ENCODE assay signal across 9 cellular contexts in genomic region chr7:76153576-76154230, GRCh38. TPM values are rescaled to one million over a fixed set of nuclear protein-coding genes. Genes with fewer than 3 reads are reported as not detected.
A peak's percentile ranks its signal among the peaks of the same experiment; 100 is the strongest.
DNase-seq lines count a peak whose midpoint lies in the region; ATAC-seq, FAIRE-seq and TF ChIP-seq lines count a peak whose summit lies in the region.
"Not testable (repeated sequence)": the region's sequence is repeated elsewhere in the genome, so short reads cannot be mapped to it uniquely, and the experiment has no call there.
"Had no signal": no experiment of that assay in that cellular context is flagged by ENCODE, and none has a peak within 500 bp of the region (broad histone marks: within the 10 kb centered on the region; RNA-seq: fewer than 3 reads in every experiment).

No MANE protein-coding gene starts in this region.

- CTCF ChIA-PET in CD4-positive, alpha-beta memory T cell (lab: Charles Lee; ENCODE audit: partially characterized antibody) = interaction anchor here (1.7 kb wide), 1 partner anchor 13 kb away, joined by 4 read pairs; no protein-coding TSS in a partner anchor
- CTCF ChIA-PET in T-cell (lab: Charles Lee); K562 (lab: Yijun Ruan, JAX; ENCODE audit: low intra/inter-chr PET ratio): not testable (repeated sequence)
- CTCF ChIA-PET in activated CD8-positive, alpha-beta T cell treated with anti-CD3 and anti-CD28 coated beads for 36 hours (lab: Charles Lee) = interaction anchor here (1.8 kb wide), 1 partner anchor 161 kb away, joined by 6 read pairs; no protein-coding TSS in a partner anchor

- intact Hi-C loops in CD4-positive, alpha-beta memory T cell (cut with micrococcal nuclease); activated CD8-positive, alpha-beta T cell treated with anti-CD3 and anti-CD28 coated beads for 36 hours (cut with micrococcal nuclease); K562 (cut with micrococcal nuclease): not testable (repeated sequence)

- H3K9me3 ChIP-seq in CD4-positive, alpha-beta memory T cell (ENCODE audit: control insufficient read depth in 1 of 2, low read length in 2 of 2); K562 (replicated peaks; ENCODE audit: control insufficient read depth, insufficient read depth, low read depth, low read length): not testable (repeated sequence)

- not testable (repeated sequence) for H3K36me3 Mint-ChIP-seq in CD4-positive, alpha-beta memory T cell; T-cell; activated CD8-positive, alpha-beta T cell treated with anti-CD3 and anti-CD28 coated beads for 36 hours (ENCODE audit: low read depth); activated naive CD4-positive, alpha-beta T cell treated with anti-CD3 and anti-CD28 coated beads, Interleukin-2, amount 50 U/mL, for 24 hours; naive thymus-derived CD8-positive, alpha-beta T cell

- H3K79me2 ChIP-seq in K562 (ENCODE audit: control insufficient read depth, insufficient read depth, low read length) = not testable (repeated sequence)

- FAIRE-seq in K562 (lab: Jason Lieb, UNC) = peak; percentile 44

- H3K27me3 Mint-ChIP-seq in CD4-positive, alpha-beta memory T cell; T-cell; activated CD8-positive, alpha-beta T cell treated with anti-CD3 and anti-CD28 coated beads for 36 hours; activated naive CD4-positive, alpha-beta T cell treated with anti-CD3 and anti-CD28 coated beads, Interleukin-2, amount 50 U/mL, for 24 hours; naive thymus-derived CD8-positive, alpha-beta T cell: not testable (repeated sequence)

- H2AFZ ChIP-seq in K562 (ENCODE audit: low read depth, low read length) = peak overlapping the region; percentile 49; the same call in 1 of the 2 replicates

- H3K9ac ChIP-seq in K562 (ENCODE audit: insufficient read depth in 1 of 2, low read depth in 2 of 2, low read length in 2 of 2) = not testable (repeated sequence)

- peaks cover 17% of the 10 kb centered on the region for H3K4me1 ChIP-seq in CD4-positive, alpha-beta memory T cell (ENCODE audit: insufficient read depth, low read length)
- H3K4me1 ChIP-seq in K562 (replicated peaks in 1 of 2; ENCODE audit: control insufficient read depth in 2 of 2, insufficient read depth in 2 of 2, low read length in 2 of 2) = not testable (repeated sequence)

- H3K4me1 Mint-ChIP-seq in CD4-positive, alpha-beta memory T cell = peaks cover 13 to 20% (median 16%) of the 10 kb centered on the region in 4 donors
- H3K4me1 Mint-ChIP-seq in T-cell = peaks cover 21 to 44% (median 29%) of the 10 kb centered on the region in 3 donors
- H3K4me1 Mint-ChIP-seq in activated CD8-positive, alpha-beta T cell treated with anti-CD3 and anti-CD28 coated beads for 36 hours (ENCODE audit: low read depth) = peaks cover 12% of the 10 kb centered on the region
- peaks cover 39% of the 10 kb centered on the region for H3K4me1 Mint-ChIP-seq in activated naive CD4-positive, alpha-beta T cell treated with anti-CD3 and anti-CD28 coated beads, Interleukin-2, amount 50 U/mL, for 24 hours
- peaks cover 12 to 38% (median 27%) of the 10 kb centered on the region in 4 donors for H3K4me1 Mint-ChIP-seq in naive thymus-derived CD8-positive, alpha-beta T cell

- not testable (repeated sequence) for H3K36me3 ChIP-seq in CD4-positive, alpha-beta memory T cell (ENCODE audit: insufficient read depth, low read length); K562 (ENCODE audit: control insufficient read depth, insufficient read depth, low read length)

- 14% methylated on average over 5 of the region's 5 CpGs for WGBS in K562 (ENCODE audit: insufficient coverage, low coverage, missing lambda C conversion rate)

- H3K27ac ChIP-seq in CD4-positive, alpha-beta memory T cell (ENCODE audit: low read depth, low read length); K562 (ENCODE audit: extremely low read depth, low read depth, low read length): not testable (repeated sequence)

- not testable (repeated sequence) for BruUV-seq in K562 (replicated peaks; lab: Mats Ljungman, UMichigan)

- in situ Hi-C loops in K562 (cut with MboI) = not testable (repeated sequence)

- not testable (repeated sequence) for H3K4me2 ChIP-seq in K562 (ENCODE audit: insufficient read depth, low read length)

- not testable (repeated sequence) for TF ChIP-seq RAD21 in K562 (CRISPR knock-in tag; conservative IDR thresholded peaks at IDR 0.05 in 1 of 2, IDR thresholded peaks at IDR 0.05 in 1 of 2)

- peak; percentile 57 to 94 (median 68) for ATAC-seq in T-cell (replicated peaks in 1 of 4)
- ATAC-seq in activated CD8-positive, alpha-beta T cell treated with anti-CD3 and anti-CD28 coated beads for 36 hours = not testable (repeated sequence)
- ATAC-seq in K562 = peak; percentile 43
- ATAC-seq in naive thymus-derived CD8-positive, alpha-beta T cell = peak; percentile 67 to 84

- H4K20me1 ChIP-seq in K562 (replicated peaks; ENCODE audit: control insufficient read depth, insufficient read depth, low read length) = not testable (repeated sequence)

- not testable (repeated sequence) for TF ChIP-seq EP300 in K562 (IDR thresholded peaks at IDR 0.05; ENCODE audit: low read length)

- TF ChIP-seq CTCF in activated CD8-positive, alpha-beta T cell treated with anti-CD3 and anti-CD28 coated beads for 36 hours (IDR thresholded peaks at IDR 0.05); K562 (IDR thresholded peaks at IDR 0.05 in 2 of 3, conservative IDR thresholded peaks at IDR 0.05 in 1 of 3; ENCODE audit: insufficient read depth in 2 of 3, low read depth in 1 of 3, low read length in 3 of 3); fibroblast of the aortic adventitia (IDR thresholded peaks at IDR 0.05; ENCODE audit: insufficient read depth, low read length): not testable (repeated sequence)

- POLR2A ChIA-PET in CD4-positive, alpha-beta memory T cell (lab: Charles Lee; ENCODE audit: partially characterized antibody) = interaction anchor here (0.9 kb wide), 1 partner anchor 13 kb away, joined by 3 read pairs; no protein-coding TSS in a partner anchor
- POLR2A ChIA-PET in T-cell (lab: Charles Lee) = interaction anchor here in 1 of 2 donors (0.8 kb wide), 1 partner anchor 13 kb away, joined by 3 read pairs; no protein-coding TSS in a partner anchor
- POLR2A ChIA-PET in activated CD8-positive, alpha-beta T cell treated with anti-CD3 and anti-CD28 coated beads for 36 hours (lab: Charles Lee) = interaction anchor here (0.6 to 1.2 kb wide), 2 partner anchors 23 to 202 kb away, joined by 3 read pairs; no protein-coding TSS in a partner anchor
- POLR2A ChIA-PET in K562 (lab: Yijun Ruan, JAX) = interaction anchor here (0.6 to 0.8 kb wide), 2 partner anchors 13 to 78 kb away, joined by 3 to 4 read pairs; no protein-coding TSS in a partner anchor
- POLR2A ChIA-PET in naive thymus-derived CD8-positive, alpha-beta T cell (lab: Charles Lee) = interaction anchor here (0.8 to 1.4 kb wide), 2 partner anchors 13 to 43 kb away, joined by 3 read pairs; no protein-coding TSS in a partner anchor

- peak; percentile 43 to 62 (median 57) for DNase-seq in CD4-positive, alpha-beta memory T cell
- DNase-seq in Jurkat, Clone E6-1 (ENCODE audit: low read depth, low spot score) = peak; percentile 91
- DNase-seq in T-cell (peak in 31 of 34 experiments; percentile 17 to 80 (median 40)), K562 (ENCODE audit: extremely low read depth in 1 of 4, low spot score in 3 of 4) (peak in 2 of 4 experiments; percentile 26 to 64), fibroblast of the aortic adventitia (ENCODE audit: low read depth) (peak; percentile 13)
- DNase-seq in activated CD8-positive, alpha-beta T cell treated with anti-CD3 and anti-CD28 coated beads for 36 hours = peak; percentile 27
- DNase-seq in naive thymus-derived CD8-positive, alpha-beta T cell = peak in 9 of 10 donors; percentile 10 to 79 (median 58)

- TF ChIP-seq POLR2A in K562 (conservative IDR thresholded peaks at IDR 0.05) = not testable (repeated sequence)

- H3K4me3 ChIP-seq in CD4-positive, alpha-beta memory T cell (ENCODE audit: low read length in 2 of 2); Jurkat, Clone E6-1 (ENCODE audit: low read length); K562; fibroblast of the aortic adventitia (ENCODE audit: low read depth, low read length): not testable (repeated sequence)

- not testable (repeated sequence) for H3K9me3 Mint-ChIP-seq in CD4-positive, alpha-beta memory T cell; T-cell; activated CD8-positive, alpha-beta T cell treated with anti-CD3 and anti-CD28 coated beads for 36 hours; activated naive CD4-positive, alpha-beta T cell treated with anti-CD3 and anti-CD28 coated beads, Interleukin-2, amount 50 U/mL, for 24 hours; naive thymus-derived CD8-positive, alpha-beta T cell

- not testable (repeated sequence) for H3K9me1 ChIP-seq in K562 (ENCODE audit: control insufficient read depth, insufficient read depth, low read length)

- H3K27me3 ChIP-seq in CD4-positive, alpha-beta memory T cell (ENCODE audit: insufficient read depth, low read length); K562 (ENCODE audit: control insufficient read depth in 2 of 2, insufficient read depth in 2 of 2, low read length in 2 of 2): not testable (repeated sequence)

- H3K4me3 Mint-ChIP-seq in CD4-positive, alpha-beta memory T cell = peak overlapping the region in 6 of 8 donors; percentile 1 to 54 (median 21)
- peak overlapping the region; percentile 1 to 54 (median 22) for H3K4me3 Mint-ChIP-seq in T-cell
- not testable (repeated sequence) for H3K4me3 Mint-ChIP-seq in activated CD8-positive, alpha-beta T cell treated with anti-CD3 and anti-CD28 coated beads for 36 hours
- H3K4me3 Mint-ChIP-seq in activated naive CD4-positive, alpha-beta T cell treated with anti-CD3 and anti-CD28 coated beads, Interleukin-2, amount 50 U/mL, for 24 hours = peak overlapping the region; percentile 13
- peak overlapping the region; percentile 4 to 70 (median 49) for H3K4me3 Mint-ChIP-seq in naive thymus-derived CD8-positive, alpha-beta T cell

- peak overlapping the region; percentile 1 to 85 (median 44) for H3K27ac Mint-ChIP-seq in CD4-positive, alpha-beta memory T cell
- peak overlapping the region; percentile 69 to 87 for H3K27ac Mint-ChIP-seq in T-cell
- H3K27ac Mint-ChIP-seq in activated CD8-positive, alpha-beta T cell treated with anti-CD3 and anti-CD28 coated beads for 36 hours = not testable (repeated sequence)
- H3K27ac Mint-ChIP-seq in activated naive CD4-positive, alpha-beta T cell treated with anti-CD3 and anti-CD28 coated beads, Interleukin-2, amount 50 U/mL, for 24 hours = peak overlapping the region; percentile 84
- peak overlapping the region in 8 of 10 donors; percentile 4 to 76 (median 56) for H3K27ac Mint-ChIP-seq in naive thymus-derived CD8-positive, alpha-beta T cell

RNA-seq across cellular contexts. Expression of gene SRRM3, which starts 48.0 kb away (rescaled TPM):
- not detected for total RNA-seq in CD4-positive, alpha-beta memory T cell
- not detected for polyA plus RNA-seq in CD4-positive, alpha-beta memory T cell
- polyA plus RNA-seq in Jurkat, Clone E6-1 (2012; ENCODE audit: insufficient read depth, insufficient read length) = 1.2 TPM
- total RNA-seq in T-cell (not detected), K562 (2014; rRNA removed) (0.45 and 0.59 TPM in 2 replicates), K562 (2014; rRNA removed; fragmentation: Illumina TruSeq; extraction: Trizol) (0.16 and 0.18 TPM in 2 replicates), K562 (2015; rRNA removed; fragmentation: Illumina TruSeq; extraction: Trizol) (0.08 TPM in 1 of 2 replicates, not detected in the other), K562 (2021) (0.47 and 0.91 TPM in 2 replicates), fibroblast of the aortic adventitia (ENCODE audit: low replicate concordance) (0.18 and 1.3 TPM in 2 replicates)
- total RNA-seq in activated CD8-positive, alpha-beta T cell treated with anti-CD3 and anti-CD28 coated beads for 36 hours = not detected
- total RNA-seq in K562 (2011; cell fraction: chromatin; rRNA removed; ENCODE audit: low replicate concordance) = 0.32 and 1.6 TPM in 2 replicates
- total RNA-seq in K562 (2011; cell fraction: nucleolus; rRNA removed) = 0.39 and 2.3 TPM in 2 replicates
- total RNA-seq in K562 (2011; cell fraction: nucleoplasm; rRNA removed) = 0.84 and 0.88 TPM in 2 replicates
- polyA plus RNA-seq in K562 (2011; rRNA removed) (0.55 and 0.74 TPM in 2 replicates), K562 (2014; fragmentation: Illumina TruSeq; extraction: Trizol) (0.30 and 0.37 TPM in 2 replicates), K562 (2014; fragmentation: Nextera tagmentation; extraction: Ambion mirVana) (under 1 TPM in 1 of 2 experiments, not detected in 1; 0.04 TPM), K562 (2014; rRNA removed) (0.43 and 0.46 TPM in 2 replicates)
- 1.0 and 2.3 TPM in 2 replicates for polyA plus RNA-seq in K562 (2011; cell fraction: cytosol; rRNA removed)
- 0.60 and 0.94 TPM in 2 replicates for polyA plus RNA-seq in K562 (2011; cell fraction: nucleus; rRNA removed)
- 0.42 and 0.48 TPM in 2 replicates for polyA plus RNA-seq in K562 (2012)
- polyA minus RNA-seq in K562 (2011; rRNA and poly(A)+ RNA removed) = 0.30 and 0.70 TPM in 2 replicates
- 0.48 and 1.0 TPM in 2 replicates for polyA minus RNA-seq in K562 (2011; cell fraction: cytosol; rRNA and poly(A)+ RNA removed)
- polyA minus RNA-seq in K562 (2011; cell fraction: nucleus; rRNA and poly(A)+ RNA removed) = 0.44 and 0.54 TPM in 2 replicates
- total RNA-seq in naive thymus-derived CD8-positive, alpha-beta T cell = not detected
- polyA plus RNA-seq in naive thymus-derived CD8-positive, alpha-beta T cell = not detected
- total RNA-seq: CD4-positive, CD25-positive, alpha-beta regulatory T cell had no signal
- polyA plus RNA-seq: CD4-positive, CD25-positive, alpha-beta regulatory T cell had no signal
